12 cellular contexts compared by ENCODE assay signal in the genomic region with DNA sequence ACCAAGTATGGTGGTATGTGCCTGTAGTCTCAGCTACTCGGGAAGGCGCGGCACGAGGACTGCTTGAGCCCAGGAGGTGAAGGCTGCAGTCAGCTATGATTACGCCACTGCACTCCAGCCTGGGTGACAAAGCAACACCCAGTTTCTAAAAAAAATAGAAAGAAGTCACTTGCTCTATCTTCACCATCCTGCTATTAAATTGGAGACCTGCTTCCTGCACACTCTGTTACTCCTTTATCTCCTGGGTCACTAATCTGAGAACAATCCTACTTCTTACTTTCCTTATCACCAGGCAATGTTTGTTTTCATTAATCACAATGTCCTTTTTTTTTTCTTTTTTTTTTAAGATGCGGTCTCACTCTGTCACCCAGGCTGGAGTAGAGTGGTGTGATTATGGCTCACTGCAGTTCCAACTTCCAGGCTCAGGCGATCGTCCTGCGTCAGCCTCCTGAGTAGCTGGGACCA. TPM values are rescaled to one million over a fixed set of nuclear protein-coding genes. Genes with fewer than 3 reads are reported as not detected.
DNase-seq lines count a peak whose midpoint lies in the region; ATAC-seq, FAIRE-seq and TF ChIP-seq lines count a peak whose summit lies in the region.
"Had no signal": no experiment of that assay in that cellular context is flagged by ENCODE, and none has a peak within 500 bp of the region (broad histone marks: within the 10 kb centered on the region; RNA-seq: fewer than 3 reads in every experiment).

No MANE protein-coding gene starts in this region.

- H3K36me3 ChIP-seq in K562 (ENCODE audit: control insufficient read depth, insufficient read depth, low read length): no peaks in the 10 kb centered on the region
- H3K36me3 ChIP-seq: transverse colon had no signal

- no peak for DNase-seq in left ventricle myocardium superior
- no peak for DNase-seq in left cardiac atrium
- peak in 2 of 4 experiments; percentile 28 to 52 for DNase-seq in K562 (ENCODE audit: extremely low read depth in 1 of 4, low spot score in 3 of 4)
- DNase-seq in mesothelial cell of epicardium (ENCODE audit: low spot score in 2 of 2, unreplicated experiment in 2 of 2): no peak
- DNase-seq in type B pancreatic cell (ENCODE audit: extremely low spot score, unreplicated experiment): no peak
- no peak for DNase-seq in NCI-H510A treated with DMSO at 0.1 percent for 48 hours (lab: John Stamatoyannopoulos, UW)
- no peak for DNase-seq in GM13977 (ENCODE audit: low spot score)
- DNase-seq: activated CD4-positive, alpha-beta T cell treated with anti-CD3 and anti-CD28 coated beads for 4 hours; CD8-positive, alpha-beta T cell; stimulated activated CD4-positive, alpha-beta T cell treated with anti-CD3 and anti-CD28 coated beads, Interleukin-2, amount 100 ng/mL, for 24 hours; transverse colon had no signal

- TF ChIP-seq RAD21 in K562 (CRISPR knock-in tag; conservative IDR thresholded peaks at IDR 0.05 in 1 of 2, IDR thresholded peaks at IDR 0.05 in 1 of 2): no peak

- no peak for FAIRE-seq in K562 (lab: Jason Lieb, UNC)

- H3K27ac ChIP-seq in K562 (ENCODE audit: extremely low read depth, low read depth, low read length): peak overlapping the region; percentile 61; the same call in 1 of the 3 replicates

- CTCF ChIA-PET in K562 (lab: Yijun Ruan, JAX; ENCODE audit: low intra/inter-chr PET ratio): no interaction called here

- H3K9ac ChIP-seq in K562 (ENCODE audit: insufficient read depth in 1 of 2, low read depth in 2 of 2, low read length in 2 of 2): peak overlapping the region in 1 of 2 experiments; percentile 82; a peak in 2 of 4 replicates

- no peak overlapping the region for H2AFZ ChIP-seq in K562 (ENCODE audit: low read depth, low read length)

- H3K36me3 Mint-ChIP-seq in mesothelial cell of epicardium: peaks cover 33% of the 10 kb centered on the region
- peaks cover 41% of the 10 kb centered on the region for H3K36me3 Mint-ChIP-seq in type B pancreatic cell

- intact Hi-C loops in left ventricle myocardium superior (cut with micrococcal nuclease) (no loop called here), left cardiac atrium (cut with DNase I) (no loop called here), K562 (cut with micrococcal nuclease) (no loop called here)

- ATAC-seq in left ventricle myocardium superior: peak; percentile 43
- ATAC-seq in left cardiac atrium: no peak
- ATAC-seq in K562: peak; percentile 67
- ATAC-seq in GM21515 (IDR thresholded peaks at IDR 0.05; ENCODE audit: unreplicated experiment): no peak
- ATAC-seq: CD8-positive, alpha-beta T cell had no signal

- H3K79me2 ChIP-seq in K562 (ENCODE audit: control insufficient read depth, insufficient read depth, low read length): peaks cover 62% of the 10 kb centered on the region

- POLR2A ChIA-PET in K562 (lab: Yijun Ruan, JAX): interaction anchor here (1.0 kb wide), 1 partner anchor 14 kb away, joined by 3 read pairs; no protein-coding TSS in a partner anchor

- H3K4me1 Mint-ChIP-seq in mesothelial cell of epicardium (peaks cover 15% of the 10 kb centered on the region), type B pancreatic cell (ENCODE audit: unreplicated experiment) (peaks cover 28% of the 10 kb centered on the region)

- no peaks in the 10 kb centered on the region for H3K9me1 ChIP-seq in K562 (ENCODE audit: control insufficient read depth, insufficient read depth, low read length)

- H3K27me3 Mint-ChIP-seq in mesothelial cell of epicardium (ENCODE audit: low read depth) (no peaks in the 10 kb centered on the region), type B pancreatic cell (no peaks in the 10 kb centered on the region)

- 17% methylated on average over 8 of the region's 9 CpGs for WGBS in K562 (ENCODE audit: insufficient coverage, low coverage, missing lambda C conversion rate)

- H3K9me3 Mint-ChIP-seq in mesothelial cell of epicardium (peaks cover 25% of the 10 kb centered on the region), type B pancreatic cell (peaks cover 20% of the 10 kb centered on the region)
- H3K9me3 Mint-ChIP-seq: CD8-positive, alpha-beta T cell had no signal

- TF ChIP-seq CTCF in K562 (IDR thresholded peaks at IDR 0.05 in 2 of 3, conservative IDR thresholded peaks at IDR 0.05 in 1 of 3; ENCODE audit: insufficient read depth in 2 of 3, low read depth in 1 of 3, low read length in 3 of 3) (no peak), mesothelial cell of epicardium (IDR thresholded peaks at IDR 0.05; ENCODE audit: unreplicated experiment) (no peak), type B pancreatic cell (conservative IDR thresholded peaks at IDR 0.05) (no peak), GM13977 (IDR thresholded peaks at IDR 0.05; ENCODE audit: extremely low read depth, insufficient read depth, missing control alignments) (no peak)

- in situ Hi-C loops in K562 (cut with MboI) (no loop called here), GM13977 (cut with MboI; ENCODE audit: low pct_unique_long_range_greater_than_20kb, low sequenced_read_pairs, unreplicated experiment) (no loop called here)

- H3K9me3 ChIP-seq in K562 (replicated peaks; ENCODE audit: control insufficient read depth, insufficient read depth, low read depth, low read length): no peaks in the 10 kb centered on the region
- H3K9me3 ChIP-seq: transverse colon had no signal

- H3K4me3 Mint-ChIP-seq in mesothelial cell of epicardium (no peak overlapping the region), type B pancreatic cell (peak overlapping the region; percentile 61)
- H3K4me3 Mint-ChIP-seq: CD8-positive, alpha-beta T cell had no signal

- TF ChIP-seq POLR2A in K562 (conservative IDR thresholded peaks at IDR 0.05): no peak

- H3K27me3 ChIP-seq in K562 (ENCODE audit: control insufficient read depth in 2 of 2, insufficient read depth in 2 of 2, low read length in 2 of 2): no peaks in the 10 kb centered on the region
- H3K27me3 ChIP-seq: transverse colon had no signal

- H3K27ac Mint-ChIP-seq in mesothelial cell of epicardium (peak overlapping the region; percentile 64), type B pancreatic cell (peak overlapping the region; percentile 80)
- H3K27ac Mint-ChIP-seq: CD8-positive, alpha-beta T cell had no signal

- TF ChIP-seq EP300 in K562 (IDR thresholded peaks at IDR 0.05; ENCODE audit: low read length): no peak

- H3K4me2 ChIP-seq in K562 (ENCODE audit: insufficient read depth, low read length): 0 out of 2 replicates have a peak overlapping the region, but pooled peaks have one; percentile 7

- H4K20me1 ChIP-seq in K562 (replicated peaks; ENCODE audit: control insufficient read depth, insufficient read depth, low read length): 0 out of 2 replicates have a peak, but pooled peaks cover 10% of the 10 kb centered on the region

- H3K4me3 ChIP-seq in K562: no peak overlapping the region
- H3K4me3 ChIP-seq: transverse colon had no signal

- BruUV-seq in K562 (replicated peaks; lab: Mats Ljungman, UMichigan): no TSS peak

- peaks cover 21 to 26% of the 10 kb centered on the region in 2 experiments for H3K4me1 ChIP-seq in K562 (replicated peaks in 1 of 2; ENCODE audit: control insufficient read depth in 2 of 2, insufficient read depth in 2 of 2, low read length in 2 of 2)
- H3K4me1 ChIP-seq: transverse colon had no signal

TF ChIP-seq in K562, 482 proteins besides CTCF, POLR2A, EP300 and RAD21 (continues in another document):
- peak; percentile 69; the same call in 1 of the 2 replicates for TF ChIP-seq DPF2 (IDR thresholded peaks at IDR 0.05)
- TF ChIP-seq HDAC1 (IDR thresholded peaks at IDR 0.05): 0 out of 4 replicates have a peak, but pooled peaks of 1 of the 2 experiments have one; percentile 41
- peak; percentile 34; the same call in 1 of the 2 replicates for TF ChIP-seq CBFA2T2 (conservative IDR thresholded peaks at IDR 0.05)
- TF ChIP-seq, protein P1, sequence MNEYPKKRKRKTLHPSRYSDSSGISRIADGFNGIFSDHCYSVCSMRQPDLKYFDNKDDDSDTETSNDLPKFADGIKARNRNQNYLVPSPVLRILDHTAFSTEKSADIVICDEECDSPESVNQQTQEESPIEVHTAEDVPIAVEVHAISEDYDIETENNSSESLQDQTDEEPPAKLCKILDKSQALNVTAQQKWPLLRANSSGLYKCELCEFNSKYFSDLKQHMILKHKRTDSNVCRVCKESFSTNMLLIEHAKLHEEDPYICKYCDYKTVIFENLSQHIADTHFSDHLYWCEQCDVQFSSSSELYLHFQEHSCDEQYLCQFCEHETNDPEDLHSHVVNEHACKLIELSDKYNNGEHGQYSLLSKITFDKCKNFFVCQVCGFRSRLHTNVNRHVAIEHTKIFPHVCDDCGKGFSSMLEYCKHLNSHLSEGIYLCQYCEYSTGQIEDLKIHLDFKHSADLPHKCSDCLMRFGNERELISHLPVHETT (CRISPR knock-in tag; conservative IDR thresholded peaks at IDR 0.05 in 1 of 2, IDR thresholded peaks at IDR 0.05 in 1 of 2): no peak
- TF ChIP-seq TGIF2 (CRISPR knock-in tag; IDR thresholded peaks at IDR 0.05): no peak
- TF ChIP-seq CEBPG (CRISPR knock-in tag; IDR thresholded peaks at IDR 0.05): peak; percentile 4; the same call in 1 of the 2 replicates
- TF ChIP-seq CEBPG (tag; conservative IDR thresholded peaks at IDR 0.05 in 1 of 2, IDR thresholded peaks at IDR 0.05 in 1 of 2): peak in 1 of 2 experiments; percentile 50; a peak in 2 of 4 replicates
- no peak for TF ChIP-seq POLR3A (IDR thresholded peaks at IDR 0.05; ENCODE audit: borderline replicate concordance, extremely low read depth, insufficient read depth, insufficient read length)
- TF ChIP-seq ZNF282 (CRISPR knock-in tag; IDR thresholded peaks at IDR 0.05): no peak

RNA-seq across cellular contexts. Expression of a gene that starts 16.2 kb away (rescaled TPM):
- total RNA-seq in left ventricle myocardium superior (5.1 TPM), left cardiac atrium (1 to 10 TPM; 6.2 to 8.9 TPM), K562 (2014; rRNA removed) (14.0 and 20.6 TPM in 2 replicates), K562 (2014; rRNA removed; fragmentation: Illumina TruSeq; extraction: Trizol) (27.1 and 27.7 TPM in 2 replicates), K562 (2015; rRNA removed; fragmentation: Illumina TruSeq; extraction: Trizol) (22.0 and 23.7 TPM in 2 replicates), K562 (2021) (28.6 and 29.4 TPM in 2 replicates), mesothelial cell of epicardium (57.3 to 59.3 TPM (median 58.8 TPM) in 3 replicates), type B pancreatic cell (ENCODE audit: low replicate concordance) (78.9 and 123 TPM in 2 replicates)
- total RNA-seq in K562 (2011; cell fraction: chromatin; rRNA removed; ENCODE audit: low replicate concordance): 42.6 and 68.8 TPM in 2 replicates
- 19.3 and 28.0 TPM in 2 replicates for total RNA-seq in K562 (2011; cell fraction: nucleolus; rRNA removed)
- total RNA-seq in K562 (2011; cell fraction: nucleoplasm; rRNA removed): 27.3 and 31.7 TPM in 2 replicates
- polyA plus RNA-seq in K562 (2011; rRNA removed) (16.1 and 23.8 TPM in 2 replicates), K562 (2014; fragmentation: Illumina TruSeq; extraction: Trizol) (23.6 and 26.1 TPM in 2 replicates), K562 (2014; fragmentation: Nextera tagmentation; extraction: Ambion mirVana) (1 to 10 TPM; 3.3 to 4.5 TPM), K562 (2014; rRNA removed) (17.0 and 21.9 TPM in 2 replicates)
- 7.5 and 10.7 TPM in 2 replicates for polyA plus RNA-seq in K562 (2011; cell fraction: cytosol; rRNA removed)
- polyA plus RNA-seq in K562 (2011; cell fraction: nucleus; rRNA removed): 7.4 and 10.8 TPM in 2 replicates
- 12.1 and 16.4 TPM in 2 replicates for polyA plus RNA-seq in K562 (2012)
- 20.5 and 30.4 TPM in 2 replicates for polyA minus RNA-seq in K562 (2011; rRNA and poly(A)+ RNA removed)
- polyA minus RNA-seq in K562 (2011; cell fraction: cytosol; rRNA and poly(A)+ RNA removed): 11.7 and 14.1 TPM in 2 replicates
- 11.3 and 11.8 TPM in 2 replicates for polyA minus RNA-seq in K562 (2011; cell fraction: nucleus; rRNA and poly(A)+ RNA removed)

Comparison
In these comparisons a context has a peak if more than half of its experiments do, and no peak if none do; other contexts are left out.
1. ATAC-seq: peak in left ventricle myocardium superior (single experiment) and K562 (single experiment); none in left cardiac atrium (0 of 2) and GM21515 (single experiment).